In the genomic region with DNA sequence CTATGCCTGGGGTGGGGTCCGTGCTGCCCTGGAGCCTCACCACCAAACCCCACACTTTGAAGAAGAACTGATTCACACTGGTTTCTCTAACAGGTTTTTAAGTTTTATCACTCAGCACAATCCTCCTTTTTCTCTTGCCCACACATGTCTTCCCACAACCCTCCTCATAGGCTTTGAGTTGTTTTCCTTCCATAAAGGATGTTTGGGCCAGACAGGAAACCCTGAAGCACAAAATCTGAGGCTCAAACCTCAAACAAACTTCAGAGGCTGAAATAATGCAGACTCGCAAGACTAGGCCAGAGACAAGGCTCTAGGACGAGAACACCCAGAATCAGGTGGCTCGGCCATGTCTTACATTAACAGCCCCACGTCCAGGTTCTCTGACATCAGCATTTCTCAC, we compare ENCODE assay signal across 1 cellular context.
A peak's percentile ranks its signal among the peaks of the same experiment; 100 is the strongest.
TF ChIP-seq lines count a peak whose summit lies in the region.

No MANE protein-coding gene starts in this region.

TF ChIP-seq in HCT116, 20 proteins besides CTCF, POLR2A, EP300 and RAD21:
- TF ChIP-seq YY1 (IDR thresholded peaks at IDR 0.05; ENCODE audit: extremely low read depth, insufficient replicate concordance, low read depth, low read length) (no peak), SRF (IDR thresholded peaks at IDR 0.05; ENCODE audit: low read depth) (no peak), FOSL1 (IDR thresholded peaks at IDR 0.05; ENCODE audit: low read depth) (no peak), ELF1 (IDR thresholded peaks at IDR 0.05; ENCODE audit: borderline replicate concordance, low read depth) (no peak), SP1 (IDR thresholded peaks at IDR 0.05; ENCODE audit: low read depth) (no peak), POLR2AphosphoS5 (IDR thresholded peaks at IDR 0.05; ENCODE audit: low read depth, low read length) (peak; percentile 61; the same call in 1 of the 2 replicates), EZH2 (IDR thresholded peaks at IDR 0.05) (no peak)
- TF ChIP-seq, protein P1, sequence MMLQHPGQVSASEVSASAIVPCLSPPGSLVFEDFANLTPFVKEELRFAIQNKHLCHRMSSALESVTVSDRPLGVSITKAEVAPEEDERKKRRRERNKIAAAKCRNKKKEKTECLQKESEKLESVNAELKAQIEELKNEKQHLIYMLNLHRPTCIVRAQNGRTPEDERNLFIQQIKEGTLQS (IDR thresholded peaks at IDR 0.05), result no peak
TF ChIP-seq in HCT116: peak in this region for 1.
